Comparison of ENCODE assay signal across 1 cellular context in genomic region chr1:155017021-155017945, GRCh38.
TF ChIP-seq lines count a peak whose summit lies in the region.

No MANE protein-coding gene starts in this region.

TF ChIP-seq in GM12878, 131 proteins besides CTCF, POLR2A, EP300 and RAD21 (continued from another document and continues in another):
- TF ChIP-seq ZNF592 (IDR thresholded peaks at IDR 0.05) (peak; percentile 98), SRF (IDR thresholded peaks at IDR 0.05; ENCODE audit: low read depth in 2 of 2, low read length in 2 of 2) (peak in 1 of 2 experiments; percentile 29; a peak in 1 of 4 replicates), TCF7 (IDR thresholded peaks at IDR 0.05; ENCODE audit: borderline replicate concordance) (no peak), ASH2L (IDR thresholded peaks at IDR 0.05; ENCODE audit: borderline replicate concordance, low read depth) (no peak), HDAC2 (IDR thresholded peaks at IDR 0.05) (no peak), POU2F2 (IDR thresholded peaks at IDR 0.05; ENCODE audit: borderline replicate concordance, low read depth, low read length) (peak; percentile 95; the same call in 2 of the 3 replicates), LARP7 (IDR thresholded peaks at IDR 0.05) (peak; percentile 74), MYC (IDR thresholded peaks at IDR 0.05; ENCODE audit: insufficient read depth, insufficient read length, insufficient replicate concordance, low read length, severe bottlenecking) (no peak), MXI1 (IDR thresholded peaks at IDR 0.05; ENCODE audit: low read depth, low read length) (peak; percentile 51; the same call in 1 of the 2 replicates), HDGF (IDR thresholded peaks at IDR 0.05) (peak; percentile 86), PML (IDR thresholded peaks at IDR 0.05; ENCODE audit: low read length) (no peak), IKZF1 (conservative IDR thresholded peaks at IDR 0.05) (peak; percentile 92), CBX5 (IDR thresholded peaks at IDR 0.05; ENCODE audit: low read depth) (no peak), PAX8 (IDR thresholded peaks at IDR 0.05) (no peak), MTA3 (IDR thresholded peaks at IDR 0.05; ENCODE audit: borderline replicate concordance, low read length) (no peak), YBX1 (IDR thresholded peaks at IDR 0.05) (no peak), IRF4 (IDR thresholded peaks at IDR 0.05; ENCODE audit: low read depth, low read length) (peak; percentile 28; the same call in 1 of the 2 replicates), IRF3 (IDR thresholded peaks at IDR 0.05) (no peak), USF2 (IDR thresholded peaks at IDR 0.05; ENCODE audit: borderline replicate concordance, low read depth, low read length) (no peak), SIX5 (IDR thresholded peaks at IDR 0.05; ENCODE audit: low read depth, low read length, severe bottlenecking) (no peak), FOS (IDR thresholded peaks at IDR 0.05; ENCODE audit: borderline replicate concordance, extremely low read depth, insufficient read length) (no peak), RUNX3 (IDR thresholded peaks at IDR 0.05; ENCODE audit: low read length) (peak; percentile 50), POLR2AphosphoS2 (IDR thresholded peaks at IDR 0.05; ENCODE audit: low read depth, low read length) (peak; percentile 62), E2F8 (IDR thresholded peaks at IDR 0.05; ENCODE audit: low read depth, partially characterized antibody) (no peak), SPI1 (IDR thresholded peaks at IDR 0.05; ENCODE audit: borderline replicate concordance, insufficient read depth, low read depth, low read length) (peak; percentile 89), TBL1XR1 (IDR thresholded peaks at IDR 0.05; ENCODE audit: low read depth, low read length) (0 out of 2 replicates have a peak, but pooled peaks have one; percentile 11), RELA (IDR thresholded peaks at IDR 0.05; ENCODE audit: borderline replicate concordance, partially characterized antibody) (peak; percentile 83), CREB1 (IDR thresholded peaks at IDR 0.05; ENCODE audit: low read depth) (no peak), SUPT20H (IDR thresholded peaks at IDR 0.05; ENCODE audit: borderline replicate concordance, control insufficient read depth, low read depth, low read length) (no peak), DPF2 (IDR thresholded peaks at IDR 0.05) (peak; percentile 89), BRCA1 (IDR thresholded peaks at IDR 0.05; ENCODE audit: low read depth, low read length) (no peak), HSF1 (IDR thresholded peaks at IDR 0.05; ENCODE audit: low read depth, low read length) (no peak), KAT2A (conservative IDR thresholded peaks at IDR 0.05; ENCODE audit: control insufficient read depth, low read depth, low read length) (no peak), TCF12 (IDR thresholded peaks at IDR 0.05; ENCODE audit: low read depth, low read length) (peak; percentile 80), SIN3A (IDR thresholded peaks at IDR 0.05; ENCODE audit: low read depth, low read length) (peak; percentile 65; the same call in 1 of the 2 replicates), E2F4 (IDR thresholded peaks at IDR 0.05; ENCODE audit: low read depth, low read length) (no peak), POLR2AphosphoS5 (IDR thresholded peaks at IDR 0.05; ENCODE audit: low read length) (peak; percentile 55; the same call in 1 of the 2 replicates), RAD51 (IDR thresholded peaks at IDR 0.05) (no peak), RBBP5 (conservative IDR thresholded peaks at IDR 0.05) (no peak), BCL3 (IDR thresholded peaks at IDR 0.05; ENCODE audit: borderline replicate concordance, insufficient read depth, low read depth, low read length, poor library complexity, severe bottlenecking) (no peak), RCOR1 (conservative IDR thresholded peaks at IDR 0.05; ENCODE audit: low read depth, low read length) (no peak), EGR1 (IDR thresholded peaks at IDR 0.05; ENCODE audit: borderline replicate concordance in 1 of 2, low read depth in 2 of 2, low read length in 2 of 2) (peak in 1 of 2 experiments; percentile 88; a peak in 2 of 3 replicates), JUND (IDR thresholded peaks at IDR 0.05; ENCODE audit: low read depth, low read length) (no peak), NR2C1 (IDR thresholded peaks at IDR 0.05) (no peak), CHD4 (IDR thresholded peaks at IDR 0.05) (no peak), KDM1A (IDR thresholded peaks at IDR 0.05; ENCODE audit: borderline replicate concordance) (no peak), NR2C2 (IDR thresholded peaks at IDR 0.05; ENCODE audit: borderline replicate concordance, control insufficient read depth, insufficient read length, low read depth) (no peak), NRF1 (conservative IDR thresholded peaks at IDR 0.05; ENCODE audit: low read depth, low read length) (no peak), GABPA (IDR thresholded peaks at IDR 0.05; ENCODE audit: low read depth) (no peak), ZNF384 (IDR thresholded peaks at IDR 0.05; ENCODE audit: borderline replicate concordance, low read depth, low read length) (no peak), CHD1 (IDR thresholded peaks at IDR 0.05; ENCODE audit: low read depth, low read length) (no peak), NKRF (conservative IDR thresholded peaks at IDR 0.05) (peak; percentile 55), PBX3 (IDR thresholded peaks at IDR 0.05; ENCODE audit: insufficient replicate concordance, low read depth, low read length) (peak; percentile 50), MAX (IDR thresholded peaks at IDR 0.05; ENCODE audit: low read depth, low read length) (no peak)
